In the genomic region with DNA sequence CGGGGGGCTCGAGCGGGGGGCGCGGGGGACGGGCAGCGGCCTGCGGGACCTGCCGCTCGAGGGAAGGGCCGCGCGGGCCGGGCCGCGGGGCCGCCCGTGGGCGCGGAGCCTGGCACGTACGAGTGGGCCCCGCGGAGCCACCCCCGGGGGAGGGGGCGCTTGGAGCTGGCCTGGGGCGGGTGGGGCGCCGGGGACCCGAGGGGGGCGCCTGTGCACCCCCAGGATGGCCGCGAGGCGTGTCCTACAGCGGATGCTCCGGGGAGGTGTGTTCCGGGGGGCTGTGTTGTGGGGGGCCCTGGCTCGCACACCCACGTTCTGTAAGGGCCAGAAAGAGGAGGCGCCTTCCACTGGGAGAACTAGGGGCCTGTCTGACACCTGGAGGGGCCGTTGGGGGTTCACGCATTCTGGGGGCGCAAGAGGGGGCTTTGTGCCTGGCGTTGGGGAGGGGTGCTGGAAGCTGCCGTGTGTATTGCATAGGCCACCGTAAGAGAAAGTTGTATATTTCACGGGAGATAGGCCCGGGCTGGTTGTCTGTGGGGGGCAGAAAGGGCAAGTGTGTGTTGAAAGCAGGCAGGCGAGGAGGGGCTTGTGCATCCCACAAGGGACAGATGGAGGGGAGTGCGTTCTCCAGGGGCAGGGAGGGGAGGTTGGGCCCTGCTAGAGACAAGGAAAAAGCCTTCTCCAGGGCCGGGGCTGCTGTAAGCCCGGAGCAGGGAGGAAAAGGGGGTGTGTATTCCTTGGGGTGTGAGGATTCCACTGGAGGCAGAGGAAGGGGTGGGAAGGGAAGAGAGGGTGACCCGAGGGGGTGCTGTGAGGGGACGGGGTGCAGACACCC, we compare ENCODE assay signal across 8 cellular contexts. TPM values are rescaled to one million over a fixed set of nuclear protein-coding genes. Genes with fewer than 3 reads are reported as not detected.
A peak's percentile ranks its signal among the peaks of the same experiment; 100 is the strongest.
DNase-seq lines count a peak whose midpoint lies in the region; ATAC-seq, FAIRE-seq and TF ChIP-seq lines count a peak whose summit lies in the region.

No MANE protein-coding gene starts in this region.

- 5% methylated on average over 11 of the region's 54 CpGs for WGBS in A549 (ENCODE audit: missing lambda C conversion rate)

- no peak for FAIRE-seq in A549 (lab: Jason Lieb, UNC)

- H3K36me3 ChIP-seq in muscle layer of colon (ENCODE audit: insufficient read depth, low read length) = no peaks in the 10 kb centered on the region

- CTCF ChIA-PET in A549 (lab: Yijun Ruan, JAX) = interaction anchor here (0.7 to 9.1 kb wide), 43 partner anchors 8 to 130 kb away, joined by 3 to 86 read pairs (median 4); partner anchors contain the start of gene MLXIPL

- H3K9ac ChIP-seq in muscle layer of colon (ENCODE audit: low read length) = peak overlapping the region; percentile 49

- H3K4me1 ChIP-seq in A549 (peaks cover 18% of the 10 kb centered on the region; the same call in 2 of the 3 replicates), muscle layer of colon (ENCODE audit: insufficient read depth, low read length) (peaks cover 7% of the 10 kb centered on the region)

- peak overlapping the region; percentile 95 for H3K4me2 ChIP-seq in A549

- TF ChIP-seq POLR2A in A549 (IDR thresholded peaks at IDR 0.05; ENCODE audit: low read length) = no peak

- H3K27me3 ChIP-seq in muscle layer of colon (ENCODE audit: control insufficient read depth in 1 of 2, insufficient read depth in 2 of 2, low read length in 2 of 2) = no peaks in the 10 kb centered on the region

- ATAC-seq in A549 (peak; percentile 31 to 32; a peak in 5 of 6 replicates), GM18498 (IDR thresholded peaks at IDR 0.05; ENCODE audit: unreplicated experiment) (peak; percentile 21), GM21737 (IDR thresholded peaks at IDR 0.05; ENCODE audit: unreplicated experiment) (no peak), HG03521 (IDR thresholded peaks at IDR 0.05; ENCODE audit: unreplicated experiment) (no peak)
- ATAC-seq in central memory CD8-positive, alpha-beta T cell (replicated peaks; ENCODE audit: extremely low read depth, poor library complexity, severe bottlenecking) = peak; percentile 7

- H3K27ac ChIP-seq in A549 (peak overlapping the region; percentile 95), muscle layer of colon (ENCODE audit: low read depth, low read length) (peak overlapping the region; percentile 34)

- peaks cover 29% of the 10 kb centered on the region for H3K27me3 Mint-ChIP-seq in central memory CD8-positive, alpha-beta T cell

- H3K4me3 ChIP-seq in A549 (peak overlapping the region; percentile 90), LNCaP clone FGC (ENCODE audit: low read depth, low read length) (peak overlapping the region; percentile 59), muscle layer of colon (ENCODE audit: low read depth in 1 of 2, low read length in 2 of 2) (peak overlapping the region; percentile 66 to 71)

- peaks cover 8% of the 10 kb centered on the region for H3K4me1 Mint-ChIP-seq in central memory CD8-positive, alpha-beta T cell

- peaks cover 1% of the 10 kb centered on the region; the same call in 1 of the 3 replicates for H3K9me3 ChIP-seq in A549
- H3K9me3 ChIP-seq in muscle layer of colon (ENCODE audit: low read length) = no peaks in the 10 kb centered on the region

- POLR2A ChIA-PET in A549 (lab: Yijun Ruan, JAX) = interaction anchor here (1.0 kb wide), 1 partner anchor 56 kb away, joined by 5 read pairs; no protein-coding TSS in a partner anchor

- no peak for TF ChIP-seq RAD21 in A549 (conservative IDR thresholded peaks at IDR 0.05 in 1 of 2, IDR thresholded peaks at IDR 0.05 in 1 of 2)

- H3K4me3 Mint-ChIP-seq in central memory CD8-positive, alpha-beta T cell = peak overlapping the region; percentile 80

- no peaks in the 10 kb centered on the region for H3K9me3 Mint-ChIP-seq in central memory CD8-positive, alpha-beta T cell

- TF ChIP-seq CTCF in A549 (IDR thresholded peaks at IDR 0.05) = no peak
- no peak for TF ChIP-seq CTCF in LNCaP clone FGC (IDR thresholded peaks at IDR 0.05; ENCODE audit: control insufficient read depth, extremely low read depth, insufficient read depth)

- DNase-seq in A549 (ENCODE audit: low read depth in 1 of 2, low spot score in 1 of 2) (peak; percentile 44 to 45), LNCaP clone FGC (ENCODE audit: low read depth) (no peak), hippocampal formation (lab: John Stamatoyannopoulos, UW) (no peak)
- DNase-seq in central memory CD8-positive, alpha-beta T cell (ENCODE audit: low spot score in 2 of 2) = no peak

- TF ChIP-seq EP300 in A549 (IDR thresholded peaks at IDR 0.05) = no peak

- no peak overlapping the region for H3K27ac Mint-ChIP-seq in central memory CD8-positive, alpha-beta T cell (ENCODE audit: low read depth)

- H3K36me3 Mint-ChIP-seq in central memory CD8-positive, alpha-beta T cell (ENCODE audit: insufficient read depth) = peaks cover 3% of the 10 kb centered on the region

TF ChIP-seq in A549, 52 proteins besides CTCF, POLR2A, EP300 and RAD21:
- TF ChIP-seq RNF2 (IDR thresholded peaks at IDR 0.05; ENCODE audit: borderline replicate concordance, low read depth) = no peak
- TF ChIP-seq HDAC2 (IDR thresholded peaks at IDR 0.05) = no peak
- no peak for TF ChIP-seq HOXB13 (CRISPR knock-in tag; IDR thresholded peaks at IDR 0.05; ENCODE audit: low read depth)
- no peak for TF ChIP-seq MAZ (IDR thresholded peaks at IDR 0.05; ENCODE audit: borderline replicate concordance, low read depth, low read length)
- no peak for TF ChIP-seq CHD2 (IDR thresholded peaks at IDR 0.05; ENCODE audit: low read length, partially characterized antibody)
- no peak for TF ChIP-seq NFE2L2 (conservative IDR thresholded peaks at IDR 0.05; ENCODE audit: low read length)
- no peak for TF ChIP-seq ZSCAN20 (CRISPR knock-in tag; IDR thresholded peaks at IDR 0.05)
- TF ChIP-seq SREBF2 (IDR thresholded peaks at IDR 0.05) = no peak
- TF ChIP-seq SMC3 (IDR thresholded peaks at IDR 0.05) = no peak
- TF ChIP-seq JUN (IDR thresholded peaks at IDR 0.05) = no peak
- TF ChIP-seq CBX2 (IDR thresholded peaks at IDR 0.05; ENCODE audit: borderline replicate concordance, low read depth) = no peak
- TF ChIP-seq ZNF302 (CRISPR knock-in tag; IDR thresholded peaks at IDR 0.05) = no peak

RNA-seq across cellular contexts. Expression of gene VPS37D, which starts 0.7 kb away (rescaled TPM):
- 3.3 and 3.8 TPM in 2 replicates for polyA plus RNA-seq in A549 (2011; rRNA removed)
- polyA plus RNA-seq in A549 (2012; cell fraction: cytosol; rRNA removed) = 3.2 and 4.5 TPM in 2 replicates
- 3.2 and 3.6 TPM in 2 replicates for polyA plus RNA-seq in A549 (2012; cell fraction: nucleus; rRNA removed)
- polyA plus RNA-seq in A549 (2017; fragmentation: RNase III; extraction: RNeasy Plus Mini Kit Qiagen cat#74134 plus additional on column Dnase treatment) = 2.2 to 2.9 TPM (median 2.6 TPM) in 3 replicates
- polyA minus RNA-seq in A549 (2011; rRNA and poly(A)+ RNA removed) = 2.1 and 3.3 TPM in 2 replicates

RNA-seq across cellular contexts. Expression of gene DNAJC30, which starts 14.9 kb away (rescaled TPM):
- polyA plus RNA-seq in A549 (2011; rRNA removed) = 5.2 and 5.7 TPM in 2 replicates
- 8.1 and 12.9 TPM in 2 replicates for polyA plus RNA-seq in A549 (2012; cell fraction: cytosol; rRNA removed)
- 11.4 and 13.4 TPM in 2 replicates for polyA plus RNA-seq in A549 (2012; cell fraction: nucleus; rRNA removed)
- polyA plus RNA-seq in A549 (2017; fragmentation: RNase III; extraction: RNeasy Plus Mini Kit Qiagen cat#74134 plus additional on column Dnase treatment) = 8.9 to 10.1 TPM (median 9.3 TPM) in 3 replicates
- polyA minus RNA-seq in A549 (2011; rRNA and poly(A)+ RNA removed) = 4.0 and 5.4 TPM in 2 replicates

RNA-seq across cellular contexts. Expression of gene BUD23, which starts 15.1 kb away (rescaled TPM):
- polyA plus RNA-seq in A549 (2011; rRNA removed) (131 and 161 TPM in 2 replicates), A549 (2017; fragmentation: RNase III; extraction: RNeasy Plus Mini Kit Qiagen cat#74134 plus additional on column Dnase treatment) (130 to 145 TPM (median 134 TPM) in 3 replicates)
- 174 and 207 TPM in 2 replicates for polyA plus RNA-seq in A549 (2012; cell fraction: cytosol; rRNA removed)
- 105 and 131 TPM in 2 replicates for polyA plus RNA-seq in A549 (2012; cell fraction: nucleus; rRNA removed)
- polyA minus RNA-seq in A549 (2011; rRNA and poly(A)+ RNA removed) = 64.7 and 68.8 TPM in 2 replicates

RNA-seq across cellular contexts. Expression of gene MLXIPL, which starts 44.0 kb away (rescaled TPM):
- 1.4 and 2.2 TPM in 2 replicates for polyA plus RNA-seq in A549 (2011; rRNA removed)
- 0.93 and 1.4 TPM in 2 replicates for polyA plus RNA-seq in A549 (2012; cell fraction: cytosol; rRNA removed)
- polyA plus RNA-seq in A549 (2012; cell fraction: nucleus; rRNA removed) = 11.2 and 12.0 TPM in 2 replicates
- polyA plus RNA-seq in A549 (2017; fragmentation: RNase III; extraction: RNeasy Plus Mini Kit Qiagen cat#74134 plus additional on column Dnase treatment) = 1.8 to 3.8 TPM (median 3.3 TPM) in 3 replicates
- polyA minus RNA-seq in A549 (2011; rRNA and poly(A)+ RNA removed) = 0.62 and 2.9 TPM in 2 replicates

RNA-seq across cellular contexts. Expression of gene STX1A, which starts 51.1 kb away (rescaled TPM):
- polyA plus RNA-seq in A549 (2011; rRNA removed) (72.9 and 81.7 TPM in 2 replicates), A549 (2017; fragmentation: RNase III; extraction: RNeasy Plus Mini Kit Qiagen cat#74134 plus additional on column Dnase treatment) (48.3 to 59.0 TPM (median 49.2 TPM) in 3 replicates)
- polyA plus RNA-seq in A549 (2012; cell fraction: cytosol; rRNA removed) = 83.3 and 90.6 TPM in 2 replicates
- polyA plus RNA-seq in A549 (2012; cell fraction: nucleus; rRNA removed) = 316 and 405 TPM in 2 replicates
- 53.0 and 59.8 TPM in 2 replicates for polyA minus RNA-seq in A549 (2011; rRNA and poly(A)+ RNA removed)

Comparison
In these comparisons a context has a peak if more than half of its experiments do, and no peak if none do; other contexts are left out.
1. ATAC-seq: peak in A549 (2 of 2), GM18498 (single experiment) and central memory CD8-positive, alpha-beta T cell (single experiment); none in GM21737 (single experiment) and HG03521 (single experiment).
2. DNase-seq: peak in A549 (2 of 2); none in LNCaP clone FGC (single experiment), central memory CD8-positive, alpha-beta T cell (0 of 2) and hippocampal formation (0 of 2).
3. Peak in every context shown above with its lines, with median percentiles within 50 percentile points of each other: H3K4me3 ChIP-seq.